Comparison of ENCODE assay signal across 18 cellular contexts in the genomic region with DNA sequence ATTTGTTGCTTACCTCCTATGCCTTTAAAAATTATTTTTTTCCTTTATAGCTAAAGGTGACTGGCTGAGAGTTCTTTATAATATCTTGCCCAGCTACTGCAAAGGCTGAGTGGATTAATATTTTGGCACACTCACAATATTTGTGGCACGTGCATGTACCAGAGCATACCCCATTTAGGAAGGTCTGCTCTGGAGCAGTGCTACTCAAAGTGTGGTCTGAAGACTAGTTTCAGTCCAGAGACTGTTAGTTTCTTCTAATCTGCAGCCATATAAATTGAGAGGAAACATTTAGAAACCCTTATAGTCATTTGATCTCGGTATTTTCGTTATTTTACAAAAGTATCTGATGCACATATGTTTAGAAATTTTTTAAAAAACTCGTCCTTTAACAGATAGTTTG. TPM values are rescaled to one million over a fixed set of nuclear protein-coding genes. Genes with fewer than 3 reads are reported as not detected.
A peak's percentile ranks its signal among the peaks of the same experiment; 100 is the strongest.
DNase-seq lines count a peak whose midpoint lies in the region; ATAC-seq and TF ChIP-seq lines count a peak whose summit lies in the region.
"Had no signal": no experiment of that assay in that cellular context is flagged by ENCODE, and none has a peak within 500 bp of the region (broad histone marks: within the 10 kb centered on the region; RNA-seq: fewer than 3 reads in every experiment).

No MANE protein-coding gene starts in this region.

- H3K36me3 ChIP-seq in cardiac muscle cell (peaks cover under 1% of the 10 kb centered on the region), SK-N-MC (ENCODE audit: insufficient read depth, low read length) (peaks cover 4% of the 10 kb centered on the region; the same call in 1 of the 2 replicates), neural cell (ENCODE audit: insufficient read depth, low read length) (no peaks in the 10 kb centered on the region), skeletal muscle tissue (ENCODE audit: control insufficient read depth in 3 of 3, insufficient read depth in 3 of 3, low read length in 3 of 3) (no peaks in the 10 kb centered on the region)

- H3K27me3 ChIP-seq in cardiac muscle cell (no peaks in the 10 kb centered on the region), neural cell (ENCODE audit: insufficient read depth, low read depth, low read length) (no peaks in the 10 kb centered on the region), skeletal muscle tissue (ENCODE audit: control insufficient read depth in 3 of 3, insufficient read depth in 3 of 3, low read length in 3 of 3) (no peaks in the 10 kb centered on the region)
- H3K27me3 ChIP-seq: BLaER1 had no signal

- no peak overlapping the region for H3K9ac ChIP-seq in SK-N-MC (ENCODE audit: insufficient read length)
- H3K9ac ChIP-seq in neural cell (ENCODE audit: low read length), result no peak overlapping the region
- H3K9ac ChIP-seq in skeletal muscle tissue (ENCODE audit: low read depth in 1 of 3, low read length in 3 of 3), result no peak overlapping the region
- H3K9ac ChIP-seq: BLaER1 had no signal

- H3F3A ChIP-seq in neural cell (ENCODE audit: insufficient read depth, low read length, poor library complexity, severe bottlenecking), result no peaks in the 10 kb centered on the region

- H2AFZ ChIP-seq in neural cell (ENCODE audit: low read depth, low read length), result no peak overlapping the region
- H2AFZ ChIP-seq: GM23338 had no signal

- no peak for TF ChIP-seq EP300 in neural cell (conservative IDR thresholded peaks at IDR 0.05; ENCODE audit: poor library complexity, severe bottlenecking)

- H3K4me3 ChIP-seq in cardiac muscle cell, result no peak overlapping the region
- H3K4me3 ChIP-seq in SK-N-MC, result no peak overlapping the region
- H3K4me3 ChIP-seq in neural cell (ENCODE audit: low read length), result no peak overlapping the region
- H3K4me3 ChIP-seq in skeletal muscle tissue (ENCODE audit: low read length in 3 of 3), result no peak overlapping the region
- H3K4me3 ChIP-seq: A549, BLaER1, GM23338 had no signal

- no peak for TF ChIP-seq RAD21 in neural cell (conservative IDR thresholded peaks at IDR 0.05)

- ATAC-seq in Right ventricle myocardium superior (ENCODE audit: poor library complexity) (no peak), HG02571 (IDR thresholded peaks at IDR 0.05; ENCODE audit: unreplicated experiment) (no peak)
- ATAC-seq: GM23338, HepG2 had no signal

- no peak for DNase-seq in cardiac muscle cell (ENCODE audit: low read depth in 1 of 2, low spot score in 1 of 2)
- DNase-seq in Right ventricle myocardium superior, result no peak
- no peak for DNase-seq in SK-N-MC (ENCODE audit: low read depth, low spot score)
- no peak for DNase-seq in activated T-cell treated with anti-CD3 and anti-CD28 coated beads, Interleukin-2, amount 50 U/mL, for 48 hours
- DNase-seq in NCI-H2029 treated with DMSO at 0.1 percent for 48 hours (lab: John Stamatoyannopoulos, UW), result no peak
- DNase-seq: CD4-positive, alpha-beta memory T cell; DMS153; DMS79 treated with DMSO at 0.1 percent for 48 hours; GF-D8; HCEC 1CT had no signal

- intact Hi-C loops in Right ventricle myocardium superior (cut with DNase I), result no loop called here

- H3K9me3 ChIP-seq in cardiac muscle cell (ENCODE audit: low read depth) (no peaks in the 10 kb centered on the region), SK-N-MC (ENCODE audit: low read depth, low read length) (no peaks in the 10 kb centered on the region), neural cell (ENCODE audit: low read length) (no peaks in the 10 kb centered on the region), skeletal muscle tissue (ENCODE audit: control insufficient read depth in 3 of 3, low read length in 3 of 3) (no peaks in the 10 kb centered on the region)
- H3K9me3 ChIP-seq: A549 had no signal

- H4K20me1 ChIP-seq in neural cell (ENCODE audit: insufficient read depth), result no peaks in the 10 kb centered on the region
- H4K20me1 ChIP-seq: BLaER1 had no signal

- no peaks in the 10 kb centered on the region for H3K9me2 ChIP-seq in neural cell (ENCODE audit: insufficient read depth, low read length)

- TF ChIP-seq CTCF in cardiac muscle cell (IDR thresholded peaks at IDR 0.05; ENCODE audit: low read depth, low read length) (no peak), neural cell (IDR thresholded peaks at IDR 0.05; ENCODE audit: poor library complexity, severe bottlenecking) (no peak)

- H3K27ac ChIP-seq in cardiac muscle cell, result peak overlapping the region; percentile 71
- H3K27ac ChIP-seq in SK-N-MC, result peak overlapping the region; percentile 63
- H3K27ac ChIP-seq in neural cell (ENCODE audit: low read length), result peak overlapping the region; percentile 20
- H3K27ac ChIP-seq in skeletal muscle tissue (ENCODE audit: low read depth, low read length), result peak overlapping the region; percentile 7
- H3K27ac ChIP-seq: 22Rv1, A549, BLaER1 had no signal

- no peaks in the 10 kb centered on the region for H3K79me2 ChIP-seq in neural cell (replicated peaks; ENCODE audit: insufficient read depth, low read length)

- H3K4me1 ChIP-seq in cardiac muscle cell (ENCODE audit: low read depth) (peaks cover 22% of the 10 kb centered on the region), skeletal muscle tissue (ENCODE audit: control insufficient read depth in 3 of 3, insufficient read depth in 3 of 3, low read length in 3 of 3) (peaks cover 23 to 30% (median 26%) of the 10 kb centered on the region in 3 donors)

- H3K4me2 ChIP-seq in neural cell (ENCODE audit: low read length), result no peak overlapping the region
- H3K4me2 ChIP-seq: A549, GM23338 had no signal

TF ChIP-seq in neural cell, 6 proteins besides CTCF, POLR2A, EP300 and RAD21:
- TF ChIP-seq, protein P1, sequence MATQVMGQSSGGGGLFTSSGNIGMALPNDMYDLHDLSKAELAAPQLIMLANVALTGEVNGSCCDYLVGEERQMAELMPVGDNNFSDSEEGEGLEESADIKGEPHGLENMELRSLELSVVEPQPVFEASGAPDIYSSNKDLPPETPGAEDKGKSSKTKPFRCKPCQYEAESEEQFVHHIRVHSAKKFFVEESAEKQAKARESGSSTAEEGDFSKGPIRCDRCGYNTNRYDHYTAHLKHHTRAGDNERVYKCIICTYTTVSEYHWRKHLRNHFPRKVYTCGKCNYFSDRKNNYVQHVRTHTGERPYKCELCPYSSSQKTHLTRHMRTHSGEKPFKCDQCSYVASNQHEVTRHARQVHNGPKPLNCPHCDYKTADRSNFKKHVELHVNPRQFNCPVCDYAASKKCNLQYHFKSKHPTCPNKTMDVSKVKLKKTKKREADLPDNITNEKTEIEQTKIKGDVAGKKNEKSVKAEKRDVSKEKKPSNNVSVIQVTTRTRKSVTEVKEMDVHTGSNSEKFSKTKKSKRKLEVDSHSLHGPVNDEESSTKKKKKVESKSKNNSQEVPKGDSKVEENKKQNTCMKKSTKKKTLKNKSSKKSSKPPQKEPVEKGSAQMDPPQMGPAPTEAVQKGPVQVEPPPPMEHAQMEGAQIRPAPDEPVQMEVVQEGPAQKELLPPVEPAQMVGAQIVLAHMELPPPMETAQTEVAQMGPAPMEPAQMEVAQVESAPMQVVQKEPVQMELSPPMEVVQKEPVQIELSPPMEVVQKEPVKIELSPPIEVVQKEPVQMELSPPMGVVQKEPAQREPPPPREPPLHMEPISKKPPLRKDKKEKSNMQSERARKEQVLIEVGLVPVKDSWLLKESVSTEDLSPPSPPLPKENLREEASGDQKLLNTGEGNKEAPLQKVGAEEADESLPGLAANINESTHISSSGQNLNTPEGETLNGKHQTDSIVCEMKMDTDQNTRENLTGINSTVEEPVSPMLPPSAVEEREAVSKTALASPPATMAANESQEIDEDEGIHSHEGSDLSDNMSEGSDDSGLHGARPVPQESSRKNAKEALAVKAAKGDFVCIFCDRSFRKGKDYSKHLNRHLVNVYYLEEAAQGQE (IDR thresholded peaks at IDR 0.05; ENCODE audit: borderline replicate concordance), result no peak
- no peak for TF ChIP-seq MXI1 (conservative IDR thresholded peaks at IDR 0.05; ENCODE audit: poor library complexity, severe bottlenecking)
- no peak for TF ChIP-seq POLR2AphosphoS5 (IDR thresholded peaks at IDR 0.05)
- no peak for TF ChIP-seq SMC3 (conservative IDR thresholded peaks at IDR 0.05; ENCODE audit: poor library complexity)
- no peak for TF ChIP-seq TAF1 (IDR thresholded peaks at IDR 0.05; ENCODE audit: low read depth)
- no peak for TF ChIP-seq EZH2 (IDR thresholded peaks at IDR 0.05; ENCODE audit: borderline replicate concordance, insufficient read depth, low read length, poor library complexity, severe bottlenecking)

RNA-seq across cellular contexts. Expression of a gene that starts 51.0 kb away (rescaled TPM):
- 19.9 and 30.0 TPM in 2 replicates for total RNA-seq in cardiac muscle cell
- 42.6 and 44.8 TPM in 2 replicates for polyA plus RNA-seq in cardiac muscle cell
- total RNA-seq in Right ventricle myocardium superior, result 9.8 TPM
- polyA plus RNA-seq in neural cell, result 108 and 120 TPM in 2 replicates
- polyA minus RNA-seq in neural cell, result 112 and 124 TPM in 2 replicates
- 18.3 TPM for total RNA-seq in skeletal muscle tissue

Comparison
In these comparisons a context has a peak if more than half of its experiments do, and no peak if none do; other contexts are left out.
1. H3K27ac ChIP-seq: peak in every context shown above with its lines; median percentile 71 in cardiac muscle cell; 63 in SK-N-MC; 20 in neural cell; 7 in skeletal muscle tissue.